14 cellular contexts compared by ENCODE assay signal in the genomic region with DNA sequence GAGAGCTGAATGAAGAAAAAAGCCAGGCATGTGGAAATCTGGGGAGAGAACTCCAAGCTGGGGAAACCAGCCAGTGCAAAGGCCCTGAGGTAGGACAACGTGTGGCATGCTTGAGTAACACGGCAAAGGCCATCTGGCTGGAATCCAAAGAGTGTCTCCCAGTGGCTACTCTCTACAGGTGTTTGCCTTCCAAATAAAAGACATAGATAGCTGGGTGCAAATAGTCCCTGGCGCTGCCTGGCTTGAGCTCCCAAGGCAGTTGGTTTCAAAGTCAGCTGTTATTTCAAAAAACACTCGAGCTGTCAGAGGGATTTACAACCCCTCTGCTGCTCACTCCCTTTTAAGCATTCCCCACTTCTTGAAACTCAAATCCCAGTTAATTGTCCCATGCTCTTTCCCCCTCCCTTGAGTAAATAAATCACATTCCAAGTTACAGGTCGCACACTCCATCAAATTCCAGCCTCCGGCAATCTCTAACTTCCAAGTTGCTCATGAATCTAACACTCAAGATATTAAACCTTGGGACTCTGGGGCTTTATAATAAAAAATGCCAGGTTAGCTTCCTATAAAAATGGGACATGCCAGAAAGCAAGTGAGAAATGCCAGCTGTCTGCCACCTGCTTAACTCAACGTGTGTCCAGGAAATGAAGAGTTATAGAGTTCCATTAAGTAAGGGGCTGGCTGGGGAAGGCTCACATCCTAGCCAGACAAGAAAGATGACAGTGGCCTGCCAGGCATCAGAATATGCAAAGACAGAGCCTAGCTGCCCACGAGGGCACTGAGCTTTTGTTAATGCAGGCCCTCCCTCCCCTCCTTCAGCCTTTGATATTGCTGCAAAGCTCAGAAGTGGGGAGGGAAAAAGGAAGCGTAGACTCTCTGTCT.
DNase-seq lines count a peak whose midpoint lies in the region; ATAC-seq, FAIRE-seq and TF ChIP-seq lines count a peak whose summit lies in the region.
"Had no signal": no experiment of that assay in that cellular context is flagged by ENCODE, and none has a peak within 500 bp of the region (broad histone marks: within the 10 kb centered on the region; RNA-seq: fewer than 3 reads in every experiment).

No MANE protein-coding gene starts in this region.

- no peak for FAIRE-seq in pancreas (lab: Jason Lieb, UNC)
- FAIRE-seq: keratinocyte had no signal

- H3K9me3 Mint-ChIP-seq in activated CD4-positive, alpha-beta T cell treated with anti-CD3 and anti-CD28 coated beads, Interleukin-2, amount 10 ng/mL, durations not matched to agents 7 days and 5 days = no peaks in the 10 kb centered on the region

- CTCF ChIA-PET in activated CD4-positive, alpha-beta T cell treated with anti-CD3 and anti-CD28 coated beads, Interleukin-2, amount 10 ng/mL, durations not matched to agents 7 days and 5 days (lab: Charles Lee) = interaction anchor here (0.6 kb wide), 2 partner anchors 491 to 1265 kb away, joined by 3 read pairs; no protein-coding TSS in a partner anchor

- H3K36me3 Mint-ChIP-seq in activated CD4-positive, alpha-beta T cell treated with anti-CD3 and anti-CD28 coated beads, Interleukin-2, amount 10 ng/mL, durations not matched to agents 7 days and 5 days (ENCODE audit: low read depth) = no peaks in the 10 kb centered on the region
- H3K36me3 Mint-ChIP-seq: naive B cell had no signal

- 17 to 19% methylated on average over 9 of the region's 9 CpGs for WGBS in pancreas, 2 donors

- H3K4me3 Mint-ChIP-seq in activated CD4-positive, alpha-beta T cell treated with anti-CD3 and anti-CD28 coated beads, Interleukin-2, amount 10 ng/mL, durations not matched to agents 7 days and 5 days = no peak overlapping the region
- H3K4me3 Mint-ChIP-seq: naive B cell had no signal

- no peaks in the 10 kb centered on the region for H3K4me1 Mint-ChIP-seq in activated CD4-positive, alpha-beta T cell treated with anti-CD3 and anti-CD28 coated beads, Interleukin-2, amount 10 ng/mL, durations not matched to agents 7 days and 5 days
- H3K4me1 Mint-ChIP-seq: naive B cell had no signal

- H3K4me1 ChIP-seq in pancreas = peaks cover 0 to 16% (median 8%) of the 10 kb centered on the region in 3 donors
- H3K4me1 ChIP-seq: gastrocnemius medialis had no signal

- TF ChIP-seq CTCF in pancreas (IDR thresholded peaks at IDR 0.05) (no peak), coronary artery (IDR thresholded peaks at IDR 0.05) (no peak)

- H3K27me3 Mint-ChIP-seq in activated CD4-positive, alpha-beta T cell treated with anti-CD3 and anti-CD28 coated beads, Interleukin-2, amount 10 ng/mL, durations not matched to agents 7 days and 5 days = no peaks in the 10 kb centered on the region

- H3K27ac Mint-ChIP-seq in activated CD4-positive, alpha-beta T cell treated with anti-CD3 and anti-CD28 coated beads, Interleukin-2, amount 10 ng/mL, durations not matched to agents 7 days and 5 days = no peak overlapping the region

- intact Hi-C loops in pancreas (cut with DNase I) = no loop called here

- no peaks in the 10 kb centered on the region for H3K36me3 ChIP-seq in pancreas
- H3K36me3 ChIP-seq: gastrocnemius medialis had no signal

- DNase-seq in ELF-1 (ENCODE audit: low read depth, low spot score) (peak; percentile 43), NCI-H2029 (lab: John Stamatoyannopoulos, UW) (peak; percentile 53), SHP77 (lab: John Stamatoyannopoulos, UW) (peak; percentile 94 to 95), pancreas (peak in 5 of 6 donors; percentile 48 to 73 (median 68)), coronary artery (ENCODE audit: low spot score) (no peak)
- no peak for DNase-seq in activated CD4-positive, alpha-beta T cell treated with anti-CD3 and anti-CD28 coated beads for 48 hours
- no peak for DNase-seq in activated CD4-positive, alpha-beta T cell treated with anti-CD3 and anti-CD28 coated beads, Interleukin-2, amount 10 ng/mL, durations not matched to agents 7 days and 5 days
- DNase-seq: activated CD4-positive, alpha-beta T cell treated with anti-CD3 and anti-CD28 coated beads for 1 hour; Karpas-422; naive B cell; right cardiac atrium had no signal

- H3K27ac ChIP-seq in pancreas (peak overlapping the region in 2 of 4 donors; percentile 17 to 31), coronary artery (no peak overlapping the region)
- H3K27ac ChIP-seq: C4-2B, gastrocnemius medialis had no signal

- H3K27me3 ChIP-seq in pancreas = no peaks in the 10 kb centered on the region
- H3K27me3 ChIP-seq: gastrocnemius medialis had no signal

- peak; percentile 71 to 79 (median 74) for ATAC-seq in pancreas
- ATAC-seq: right cardiac atrium had no signal

- POLR2A ChIA-PET in activated CD4-positive, alpha-beta T cell treated with anti-CD3 and anti-CD28 coated beads, Interleukin-2, amount 10 ng/mL, durations not matched to agents 7 days and 5 days (lab: Charles Lee) = no interaction called here

- H3K9me3 ChIP-seq in pancreas = no peaks in the 10 kb centered on the region
- H3K9me3 ChIP-seq: gastrocnemius medialis had no signal

- no peak overlapping the region for H3K4me3 ChIP-seq in pancreas
- H3K4me3 ChIP-seq in coronary artery = no peak overlapping the region
- H3K4me3 ChIP-seq: gastrocnemius medialis had no signal

Comparison
In these comparisons a context has a peak if more than half of its experiments do, and no peak if none do; other contexts are left out.
1. DNase-seq: peak in ELF-1 (single experiment), NCI-H2029 (single experiment), SHP77 (2 of 2) and pancreas (5 of 6); none in activated CD4-positive, alpha-beta T cell treated with anti-CD3 and anti-CD28 coated beads for 48 hours (single experiment), coronary artery (single experiment) and activated CD4-positive, alpha-beta T cell treated with anti-CD3 and anti-CD28 coated beads, Interleukin-2, amount 10 ng/mL, durations not matched to agents 7 days and 5 days (single experiment).